In genomic region chr21:28851645-28852044, GRCh38 we compare ENCODE assay signal across 6 cellular contexts.
"Had no signal": no experiment of that assay in that cellular context is flagged by ENCODE, and none has a peak within 500 bp of the region (broad histone marks: within the 10 kb centered on the region; RNA-seq: fewer than 3 reads in every experiment).

No MANE protein-coding gene starts in this region.

- DNase-seq: IMR-90, KBM-7 had no signal

- H3K4me3 ChIP-seq: K562 had no signal

- ATAC-seq: HepG2, K562 had no signal

- H3K27ac ChIP-seq: HL-60 had no signal

- FAIRE-seq: HepG2, HTR-8/SVneo, K562 had no signal
